31 cellular contexts compared by ENCODE assay signal in the genomic region with DNA sequence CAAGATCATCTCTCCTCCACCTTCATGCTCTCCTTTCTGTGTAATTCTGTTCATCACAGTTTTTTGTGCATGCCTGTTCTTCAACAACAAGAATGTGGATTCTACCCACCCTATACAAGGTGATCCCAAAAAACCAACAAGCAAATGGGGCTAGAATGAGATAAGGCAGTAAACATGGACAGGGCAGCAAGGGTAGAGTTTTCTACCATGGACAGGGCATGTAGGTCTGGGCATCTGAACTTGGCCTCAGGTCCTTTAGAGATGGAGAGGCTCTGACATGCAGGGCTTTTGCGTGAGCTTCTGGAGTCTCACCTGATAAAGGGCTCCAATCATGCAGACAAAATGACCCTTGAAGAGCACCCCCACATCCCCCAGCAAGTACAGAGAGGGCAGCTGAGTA. TPM values are rescaled to one million over a fixed set of nuclear protein-coding genes. Genes with fewer than 3 reads are reported as not detected.
"Had no signal": no experiment of that assay in that cellular context is flagged by ENCODE, and none has a peak within 500 bp of the region (broad histone marks: within the 10 kb centered on the region; RNA-seq: fewer than 3 reads in every experiment).

No MANE protein-coding gene starts in this region.

- H3K27me3 ChIP-seq: MG63, Peyer's patch, SJSA1 had no signal

- H3K4me1 ChIP-seq: Peyer's patch, SJSA1 had no signal

- H3K4me3 ChIP-seq: MG63, PC-9, Peyer's patch, SJSA1 had no signal

- H3K36me3 ChIP-seq: MG63, Peyer's patch, SJSA1 had no signal

- H3K27ac ChIP-seq: PC-9, Peyer's patch, SJSA1 had no signal

- H3K9me3 ChIP-seq: MG63, Peyer's patch, SJSA1 had no signal

- H3K4me2 ChIP-seq: PC-9 had no signal

- DNase-seq: Kasumi-1, MG63, NCI-H1048, NCI-H1092 treated with DMSO at 0.1 percent for 48 hours, NCI-H1105 treated with DMSO at 0.1 percent for 48 hours, NCI-H1417, NCI-H1436, NCI-H146, NCI-H1694, NCI-H187, NCI-H1930, NCI-H2029 treated with DMSO at 0.1 percent for 48 hours, NCI-H2081 treated with DMSO at 0.1 percent for 48 hours, NCI-H2107, NCI-H2171, NCI-H226, NCI-H446 treated with DMSO at 0.1 percent for 48 hours, NCI-H510A, NCI-H524, NCI-H526, NCI-H69, NCI-H748 treated with DMSO at 0.1 percent for 48 hours, NCI-H82, PC-9, Peyer's patch, Right ventricle myocardium superior, RPMI8226, SHP77 treated with DMSO at 0.1 percent for 48 hours, SW 1271, T-helper 1 cell had no signal

- H2AFZ ChIP-seq: PC-9 had no signal

RNA-seq across cellular contexts. Expression of gene MAP7D2, which starts 36.4 kb away (rescaled TPM):
- total RNA-seq: PC-9 had no signal
